8 cellular contexts compared by ENCODE assay signal in genomic region chr19:2041686-2042484, GRCh38. TPM values are rescaled to one million over a fixed set of nuclear protein-coding genes. Genes with fewer than 3 reads are reported as not detected.
DNase-seq lines count a peak whose midpoint lies in the region; ATAC-seq and TF ChIP-seq lines count a peak whose summit lies in the region.

No MANE protein-coding gene starts in this region.

- ATAC-seq in HG03442 (IDR thresholded peaks at IDR 0.05; ENCODE audit: unreplicated experiment): peak; percentile 55
- peak; percentile 90 for ATAC-seq in lung (ENCODE audit: insufficient read depth, low FRiP score)

- H3K27ac ChIP-seq in lung (ENCODE audit: low read depth in 1 of 2, low read length in 1 of 2): peak overlapping the region; percentile 88 to 93

- TF ChIP-seq CTCF in AG09319 (IDR thresholded peaks at IDR 0.05; ENCODE audit: low read depth, low read length): no peak
- TF ChIP-seq CTCF in lung (IDR thresholded peaks at IDR 0.05; ENCODE audit: control extremely low read depth, extremely low read depth): no peak

- 13 to 15% methylated on average over 63 to 77 of the region's 77 CpGs for WGBS in lung, 2 donors

- DNase-seq in AG09319 (ENCODE audit: extremely low read depth, low read depth): peak; percentile 57
- DNase-seq in GM19240 (ENCODE audit: insufficient read length, low spot score): peak; percentile 98
- DNase-seq in NCI-H748 (lab: John Stamatoyannopoulos, UW; ENCODE audit: unreplicated experiment): peak; percentile 93
- peak; percentile 99 for DNase-seq in activated CD8-positive, alpha-beta memory T cell treated with anti-CD3 and anti-CD28 coated beads for 24 hours
- peak; percentile 99 for DNase-seq in effector CD4-positive, alpha-beta T cell
- DNase-seq in lung (ENCODE audit: low spot score): peak; percentile 97
- DNase-seq in stimulated activated CD4-positive, alpha-beta T cell treated with anti-CD3 and anti-CD28 coated beads, TNF-alpha, amount 100 ng/mL, for 4 hours (ENCODE audit: low read depth in 3 of 3): peak; percentile 99 to 100 (median 100)

- peaks cover 9 to 48% of the 10 kb centered on the region in 2 donors for H3K4me1 ChIP-seq in lung (ENCODE audit: control insufficient read depth in 2 of 2, insufficient read depth in 2 of 2, low read length in 2 of 2)

- no peak overlapping the region for H3K4me3 ChIP-seq in lung

- no peaks in the 10 kb centered on the region for H3K27me3 ChIP-seq in lung (ENCODE audit: control insufficient read depth, insufficient read depth)

- H3K36me3 ChIP-seq in lung (ENCODE audit: control insufficient read depth in 2 of 2, insufficient read depth in 2 of 2, low read length in 2 of 2): peaks cover 0 to 77% of the 10 kb centered on the region in 2 donors

- no peaks in the 10 kb centered on the region for H3K9me3 ChIP-seq in lung (ENCODE audit: control insufficient read depth in 2 of 2, insufficient read depth in 1 of 2, low read length in 1 of 2)

RNA-seq across cellular contexts. Expression of gene MKNK2, which starts 9.2 kb away (rescaled TPM):
- total RNA-seq in lung: 100 to 1,000 TPM; 107 to 333 TPM
- polyA plus RNA-seq in lung: 100 to 1,000 TPM; 132 to 189 TPM

RNA-seq across cellular contexts. Expression of gene BTBD2, which starts 26.4 kb away (rescaled TPM):
- 10 to 100 TPM; 49.5 to 62.3 TPM for total RNA-seq in lung
- 10 to 100 TPM; 35.5 to 40.1 TPM for polyA plus RNA-seq in lung

RNA-seq across cellular contexts. Expression of gene MOB3A, which starts 54.2 kb away (rescaled TPM):
- 10 to 100 TPM; 45.2 to 86.6 TPM for total RNA-seq in lung
- 10 to 100 TPM; 17.7 to 44.9 TPM for polyA plus RNA-seq in lung

RNA-seq across cellular contexts. Expression of gene IZUMO4, which starts 54.8 kb away (rescaled TPM):
- 1 to 10 TPM; 5.0 to 8.4 TPM for total RNA-seq in lung
- 1 to 10 TPM; 6.1 to 9.8 TPM for polyA plus RNA-seq in lung
